In genomic region chr7:156954941-156955340, GRCh38 we compare ENCODE assay signal across 20 cellular contexts. TPM values are rescaled to one million over a fixed set of nuclear protein-coding genes. Genes with fewer than 3 reads are reported as not detected.
DNase-seq lines count a peak whose midpoint lies in the region; ATAC-seq, FAIRE-seq and TF ChIP-seq lines count a peak whose summit lies in the region.
"Had no signal": no experiment of that assay in that cellular context is flagged by ENCODE, and none has a peak within 500 bp of the region (broad histone marks: within the 10 kb centered on the region; RNA-seq: fewer than 3 reads in every experiment).

No MANE protein-coding gene starts in this region.

- H3K36me3 ChIP-seq in breast epithelium (no peaks in the 10 kb centered on the region), endodermal cell (ENCODE audit: control insufficient read depth, insufficient read depth, low read length) (peaks cover 65% of the 10 kb centered on the region)

- H3K27me3 Mint-ChIP-seq in MCF 10A (ENCODE audit: insufficient read depth, unreplicated experiment) (no peaks in the 10 kb centered on the region), WTC11 (ENCODE audit: low read depth) (no peaks in the 10 kb centered on the region; the same call in 1 of the 2 replicates), endodermal cell (ENCODE audit: insufficient read depth) (no peaks in the 10 kb centered on the region)
- H3K27me3 Mint-ChIP-seq: CD4-positive, alpha-beta memory T cell had no signal

- intact Hi-C loops in MCF 10A (cut with micrococcal nuclease) (loop anchor here (5.0 kb wide), 2 partner anchors 128 to 1158 kb away; no protein-coding TSS in a partner anchor), breast epithelium (cut with DNase I; ENCODE audit: low total_unique reads) (loop anchor here (10.0 kb wide), 1 partner anchor 1940 kb away; no protein-coding TSS in a partner anchor)

- no peak for FAIRE-seq in GM19239 (lab: Jason Lieb, UNC)
- FAIRE-seq: GM12878 had no signal

- H3K9ac ChIP-seq in endodermal cell (ENCODE audit: extremely low read depth, low read length, poor library complexity, severe bottlenecking): no peak overlapping the region
- H3K9ac ChIP-seq: BLaER1, GM23248 had no signal

- no peaks in the 10 kb centered on the region for H3K9me3 Mint-ChIP-seq in MCF 10A (ENCODE audit: unreplicated experiment)
- H3K9me3 Mint-ChIP-seq in WTC11: no peaks in the 10 kb centered on the region
- H3K9me3 Mint-ChIP-seq in endodermal cell: no peaks in the 10 kb centered on the region
- H3K9me3 Mint-ChIP-seq: CD14-positive monocyte; CD4-positive, alpha-beta memory T cell had no signal

- DNase-seq in MCF 10A (ENCODE audit: unreplicated experiment): no peak
- no peak for DNase-seq in breast epithelium (ENCODE audit: low spot score in 2 of 2)
- no peak for DNase-seq in WTC11 (ENCODE audit: low spot score)
- DNase-seq in endodermal cell: peak; percentile 17
- DNase-seq in SK-N-DZ (ENCODE audit: low spot score): no peak
- DNase-seq in GM03348 (ENCODE audit: low spot score): no peak
- DNase-seq in GM19239 (ENCODE audit: insufficient read length, low spot score): no peak
- DNase-seq: 8988T; Calu3; CD4-positive, alpha-beta memory T cell; DMS79 treated with DMSO at 0.1 percent for 48 hours; GF-D8; GM23248; HCEC 1CT had no signal

- H3K27ac ChIP-seq in breast epithelium (no peak overlapping the region), endodermal cell (ENCODE audit: low read depth, low read length) (no peak overlapping the region)
- H3K27ac ChIP-seq: BLaER1, GM23248, HL-60 had no signal

- no peak overlapping the region for H3K4me3 Mint-ChIP-seq in MCF 10A (ENCODE audit: unreplicated experiment)
- no peak overlapping the region for H3K4me3 Mint-ChIP-seq in WTC11
- H3K4me3 Mint-ChIP-seq in endodermal cell: no peak overlapping the region
- H3K4me3 Mint-ChIP-seq: CD14-positive monocyte; CD4-positive, alpha-beta memory T cell had no signal

- BruUV-seq in MCF 10A (replicated peaks; lab: Mats Ljungman, UMichigan): no TSS peak

- ATAC-seq in WTC11: no peak
- ATAC-seq: GM12878 had no signal

- POLR2A ChIA-PET in MCF 10A (lab: Yijun Ruan, JAX) (interaction anchor here (0.6 to 1.0 kb wide), 4 partner anchors 14 to 546 kb away, joined by 3 to 4 read pairs (median 3); no protein-coding TSS in a partner anchor), WTC11 (lab: Charles Lee) (no interaction called here)

- TF ChIP-seq POLR2A in breast epithelium (IDR thresholded peaks at IDR 0.05): no peak

- H3K4me3 ChIP-seq in breast epithelium: no peak overlapping the region
- no peak overlapping the region for H3K4me3 ChIP-seq in endodermal cell (ENCODE audit: low read length)
- H3K4me3 ChIP-seq: BLaER1, GM12878, GM23248 had no signal

- no peak for TF ChIP-seq CTCF in MCF 10A (IDR thresholded peaks at IDR 0.05; ENCODE audit: unreplicated experiment)
- TF ChIP-seq CTCF in breast epithelium (IDR thresholded peaks at IDR 0.05): no peak
- TF ChIP-seq CTCF in WTC11 (IDR thresholded peaks at IDR 0.05): no peak
- no peak for TF ChIP-seq CTCF in endodermal cell (conservative IDR thresholded peaks at IDR 0.05)

- H3K9me3 ChIP-seq in breast epithelium (no peaks in the 10 kb centered on the region), endodermal cell (ENCODE audit: control insufficient read depth, low read length) (no peaks in the 10 kb centered on the region)
- H3K9me3 ChIP-seq: BLaER1 had no signal

- peak overlapping the region; percentile 64 for H3K27ac Mint-ChIP-seq in MCF 10A (ENCODE audit: low read depth, unreplicated experiment)
- H3K27ac Mint-ChIP-seq in WTC11: peak overlapping the region; percentile 86
- H3K27ac Mint-ChIP-seq in endodermal cell: no peak overlapping the region
- H3K27ac Mint-ChIP-seq: CD4-positive, alpha-beta memory T cell had no signal

- peaks cover 11% of the 10 kb centered on the region for H3K4me1 Mint-ChIP-seq in MCF 10A (ENCODE audit: insufficient read depth, unreplicated experiment)
- H3K4me1 Mint-ChIP-seq in WTC11: peaks cover 24% of the 10 kb centered on the region
- H3K4me1 Mint-ChIP-seq in endodermal cell: peaks cover 18% of the 10 kb centered on the region

- 93% methylated on average over 2 of the region's 2 CpGs; no CpG with 5 or more reads in 1 of the 2 experiments for WGBS in endodermal cell (ENCODE audit: insufficient coverage in 1 of 2, insufficient read length in 1 of 2), 2 experiments

- CTCF ChIA-PET in MCF 10A (lab: Yijun Ruan, JAX) (interaction anchor here (1.2 to 1.8 kb wide), 2 partner anchors 12 to 14 kb away, joined by 3 to 4 read pairs; no protein-coding TSS in a partner anchor), WTC11 (lab: Charles Lee) (no interaction called here)

- H3K27me3 ChIP-seq in breast epithelium (no peaks in the 10 kb centered on the region), endodermal cell (ENCODE audit: control insufficient read depth, insufficient read depth, low read length, poor library complexity, severe bottlenecking) (no peaks in the 10 kb centered on the region)
- H3K27me3 ChIP-seq: BLaER1 had no signal

- H3K36me3 Mint-ChIP-seq in MCF 10A (ENCODE audit: insufficient read depth, unreplicated experiment): peaks cover 79% of the 10 kb centered on the region
- peaks cover 70% of the 10 kb centered on the region for H3K36me3 Mint-ChIP-seq in WTC11
- H3K36me3 Mint-ChIP-seq in endodermal cell (ENCODE audit: low read depth): peaks cover 66% of the 10 kb centered on the region

- peaks cover 0 to 13% of the 10 kb centered on the region in 2 donors for H3K4me1 ChIP-seq in breast epithelium
- H3K4me1 ChIP-seq in endodermal cell (ENCODE audit: control insufficient read depth, insufficient read depth, low read length): no peaks in the 10 kb centered on the region

TF ChIP-seq in WTC11, 78 proteins besides CTCF, POLR2A, EP300 and RAD21:
- no peak for TF ChIP-seq HMGXB4 (CRISPR knock-in tag; IDR thresholded peaks at IDR 0.05)
- TF ChIP-seq SMAD4 (CRISPR knock-in tag; IDR thresholded peaks at IDR 0.05): no peak
- TF ChIP-seq ZNF232 (CRISPR knock-in tag; IDR thresholded peaks at IDR 0.05): no peak
- TF ChIP-seq JAZF1 (CRISPR knock-in tag; IDR thresholded peaks at IDR 0.05): no peak
- TF ChIP-seq TEAD4 (CRISPR knock-in tag; IDR thresholded peaks at IDR 0.05): no peak

RNA-seq across cellular contexts. Expression of gene NOM1, which starts 5.4 kb away (rescaled TPM):
- total RNA-seq in MCF 10A (2022) (25.9 and 34.1 TPM in 2 replicates), breast epithelium (10 to 100 TPM; 17.1 to 31.5 (median 25.2) TPM), WTC11 (2021) (26.0 to 38.5 TPM (median 27.6 TPM) in 3 replicates), endodermal cell (10 to 100 TPM; 22.8 to 27.0 TPM)
- polyA plus RNA-seq in endodermal cell (2013, experiment 1 of 2): 16.6 TPM
- 16.3 TPM for polyA plus RNA-seq in endodermal cell (2013, experiment 2 of 2)
- 10.6 and 12.6 TPM in 2 replicates for polyA plus RNA-seq in SK-N-DZ (2014; cell fraction: cytosol; rRNA removed)
- polyA plus RNA-seq in SK-N-DZ (2014; cell fraction: nucleus; rRNA removed): 14.4 and 44.8 TPM in 2 replicates

RNA-seq across cellular contexts. Expression of gene MNX1, which starts 55.5 kb away (rescaled TPM):
- total RNA-seq in MCF 10A (2022): 0.42 and 0.47 TPM in 2 replicates
- total RNA-seq in breast epithelium: under 1 TPM in 2 of 3 donors, not detected in 1; 0.15 to 0.33 TPM
- total RNA-seq in WTC11 (2021): 0.32 to 0.46 TPM (median 0.34 TPM) in 3 replicates
- 10 to 100 TPM; 14.5 to 18.7 TPM for total RNA-seq in endodermal cell
- polyA plus RNA-seq in endodermal cell (2013, experiment 1 of 2): 1.7 TPM
- 2.1 TPM for polyA plus RNA-seq in endodermal cell (2013, experiment 2 of 2)
- polyA plus RNA-seq in SK-N-DZ (2014; cell fraction: cytosol; rRNA removed): 1.7 and 2.4 TPM in 2 replicates
- 2.9 and 4.6 TPM in 2 replicates for polyA plus RNA-seq in SK-N-DZ (2014; cell fraction: nucleus; rRNA removed)
- total RNA-seq: A673; CD4-positive, alpha-beta memory T cell; GM23248 had no signal
- polyA plus RNA-seq: AG04450; CD14-positive monocyte; CD4-positive, alpha-beta memory T cell; GM23248 had no signal

Comparison
In these comparisons a context has a peak if more than half of its experiments do, and no peak if none do; other contexts are left out.
1. RNA of gene MNX1, which starts 55.5 kb away (total RNA-seq): 14.5 to 18.7 TPM in endodermal cell; 0.42 to 0.47 TPM in MCF 10A, 0.32 to 0.46 TPM in WTC11 and 0.15 to 0.33 TPM in breast epithelium; every median in the first group is over 10 times any median in the second.